Comparison of ENCODE assay signal across 9 cellular contexts in the genomic region with DNA sequence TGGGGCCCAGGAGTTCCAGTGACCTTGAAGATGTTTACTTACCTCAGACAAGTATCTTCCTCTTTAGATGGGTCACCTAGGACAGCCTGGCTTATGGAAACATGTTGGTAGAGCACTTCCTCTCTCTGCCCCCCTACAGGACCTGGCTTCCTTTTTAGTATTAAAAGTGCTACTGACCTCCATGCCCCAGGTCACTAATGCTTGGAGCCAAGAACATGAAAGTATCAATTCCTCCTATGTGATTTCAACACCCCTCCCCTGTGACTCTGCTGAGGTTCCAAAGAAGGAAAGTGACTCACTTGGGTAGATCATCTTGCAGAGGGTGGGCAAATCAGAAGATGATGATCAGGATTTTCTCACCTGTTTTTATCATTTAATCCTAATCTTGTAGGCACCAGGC.
DNase-seq lines count a peak whose midpoint lies in the region; ATAC-seq, FAIRE-seq and TF ChIP-seq lines count a peak whose summit lies in the region.
"Had no signal": no experiment of that assay in that cellular context is flagged by ENCODE, and none has a peak within 500 bp of the region (broad histone marks: within the 10 kb centered on the region; RNA-seq: fewer than 3 reads in every experiment).

No MANE protein-coding gene starts in this region.

- no peaks in the 10 kb centered on the region for H3K36me3 ChIP-seq in left lung

- H3K9me3 ChIP-seq in left lung, result no peaks in the 10 kb centered on the region

- H3K4me1 ChIP-seq in left lung, result peaks cover 0 to 13% of the 10 kb centered on the region in 2 donors

- intact Hi-C loops in left lung (cut with DNase I), result loop anchor here in 1 of 2 donors (10.0 kb wide), 1 partner anchor 407 kb away; no protein-coding TSS in a partner anchor

- DNase-seq in H54 (ENCODE audit: insufficient read length, low spot score) (peak; percentile 8), MV-4-11 (lab: John Stamatoyannopoulos, UW) (peak; percentile 98), left lung (no peak), middle frontal gyrus (ENCODE audit: extremely low spot score, low spot score) (no peak), cerebellar nuclear complex (lab: John Stamatoyannopoulos, UW) (no peak)
- no peak for DNase-seq in stimulated activated CD8-positive, alpha-beta memory T cell treated with anti-CD3 and anti-CD28 coated beads, Interleukin-4, amount 100 ng/mL, for 48 hours
- DNase-seq: stimulated activated CD4-positive, alpha-beta T cell treated with anti-CD3 and anti-CD28 coated beads, Interleukin-2, amount 100 ng/mL, for 24 hours had no signal

- TF ChIP-seq CTCF in left lung (IDR thresholded peaks at IDR 0.05), result no peak

- FAIRE-seq in H54 (lab: Jason Lieb, UNC), result no peak

- H3K27me3 ChIP-seq in left lung, result no peaks in the 10 kb centered on the region

- H3K27ac ChIP-seq in left lung, result no peak overlapping the region

- H3K4me3 ChIP-seq in left lung, result no peak overlapping the region

- TF ChIP-seq POLR2A in H54 (IDR thresholded peaks at IDR 0.05; ENCODE audit: low read depth, low read length), result no peak

- ATAC-seq in GM18511 (IDR thresholded peaks at IDR 0.05; ENCODE audit: unreplicated experiment), result peak; percentile 87
- peak; percentile 55 for ATAC-seq in left lung
- no peak for ATAC-seq in esophagus mucosa

Comparison
In these comparisons a context has a peak if more than half of its experiments do, and no peak if none do; other contexts are left out.
1. DNase-seq: peak in H54 (single experiment) and MV-4-11 (single experiment); none in left lung (0 of 2), middle frontal gyrus (single experiment), cerebellar nuclear complex (0 of 2) and stimulated activated CD8-positive, alpha-beta memory T cell treated with anti-CD3 and anti-CD28 coated beads, Interleukin-4, amount 100 ng/mL, for 48 hours (single experiment).